2 cellular contexts compared by ENCODE assay signal in genomic region chr1:112728306-112728971, GRCh38.
TF ChIP-seq lines count a peak whose summit lies in the region.

No MANE protein-coding gene starts in this region.

TF ChIP-seq in Ishikawa, 13 proteins besides CTCF, POLR2A, EP300 and RAD21:
- TF ChIP-seq, protein P1, sequence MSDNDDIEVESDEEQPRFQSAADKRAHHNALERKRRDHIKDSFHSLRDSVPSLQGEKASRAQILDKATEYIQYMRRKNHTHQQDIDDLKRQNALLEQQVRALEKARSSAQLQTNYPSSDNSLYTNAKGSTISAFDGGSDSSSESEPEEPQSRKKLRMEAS (IDR thresholded peaks at IDR 0.05), result peak; percentile 35; the same call in 1 of the 2 replicates

TF ChIP-seq in K562, 482 proteins besides CTCF, POLR2A, EP300 and RAD21:
- TF ChIP-seq, protein P2, sequence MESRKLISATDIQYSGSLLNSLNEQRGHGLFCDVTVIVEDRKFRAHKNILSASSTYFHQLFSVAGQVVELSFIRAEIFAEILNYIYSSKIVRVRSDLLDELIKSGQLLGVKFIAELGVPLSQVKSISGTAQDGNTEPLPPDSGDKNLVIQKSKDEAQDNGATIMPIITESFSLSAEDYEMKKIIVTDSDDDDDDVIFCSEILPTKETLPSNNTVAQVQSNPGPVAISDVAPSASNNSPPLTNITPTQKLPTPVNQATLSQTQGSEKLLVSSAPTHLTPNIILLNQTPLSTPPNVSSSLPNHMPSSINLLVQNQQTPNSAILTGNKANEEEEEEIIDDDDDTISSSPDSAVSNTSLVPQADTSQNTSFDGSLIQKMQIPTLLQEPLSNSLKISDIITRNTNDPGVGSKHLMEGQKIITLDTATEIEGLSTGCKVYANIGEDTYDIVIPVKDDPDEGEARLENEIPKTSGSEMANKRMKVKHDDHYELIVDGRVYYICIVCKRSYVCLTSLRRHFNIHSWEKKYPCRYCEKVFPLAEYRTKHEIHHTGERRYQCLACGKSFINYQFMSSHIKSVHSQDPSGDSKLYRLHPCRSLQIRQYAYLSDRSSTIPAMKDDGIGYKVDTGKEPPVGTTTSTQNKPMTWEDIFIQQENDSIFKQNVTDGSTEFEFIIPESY (CRISPR knock-in tag; IDR thresholded peaks at IDR 0.05), result peak; percentile 72
TF ChIP-seq in K562: peak in this region for 1; not testable (repeated sequence) for 481.
